Comparison of ENCODE assay signal across 28 cellular contexts in the genomic region with DNA sequence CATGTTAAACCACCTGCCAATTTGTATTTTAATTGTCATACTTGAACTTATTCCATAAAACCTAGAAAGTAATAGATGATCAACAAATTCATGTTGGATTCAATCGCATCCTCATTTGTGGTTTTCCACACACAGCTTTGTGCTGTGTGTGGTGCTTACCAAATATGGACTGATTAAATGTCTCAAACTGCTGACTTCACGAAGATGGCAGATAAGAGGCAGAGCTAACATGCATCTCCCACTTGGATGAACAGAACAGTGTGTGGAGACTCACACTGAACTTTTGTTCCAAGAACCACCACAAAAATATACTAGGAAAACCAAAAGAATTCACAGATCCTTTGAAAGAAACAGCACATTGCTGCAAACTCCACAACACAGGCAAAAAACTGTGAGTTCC.
"Had no signal": no experiment of that assay in that cellular context is flagged by ENCODE, and none has a peak within 500 bp of the region (broad histone marks: within the 10 kb centered on the region; RNA-seq: fewer than 3 reads in every experiment).

No MANE protein-coding gene starts in this region.

- H3K9me3 ChIP-seq: adrenal gland, body of pancreas, colonic mucosa, thyroid gland, vagina had no signal

- H3K79me2 ChIP-seq: parathyroid adenoma had no signal

- DNase-seq: activated CD4-positive, alpha-beta T cell treated with anti-CD3 and anti-CD28 coated beads for 4 hours; activated CD4-positive, alpha-beta T cell treated with anti-CD3 and anti-CD28 coated beads, Interleukin-2, amount 50 U/mL, for 48 hours; activated CD8-positive, alpha-beta memory T cell treated with anti-CD3 and anti-CD28 coated beads for 24 hours; activated effector memory CD4-positive, alpha-beta T cell treated with anti-CD3 and anti-CD28 coated beads, Interleukin-2, amount 50 U/mL, for 16 hours; activated naive CD4-positive, alpha-beta T cell treated with anti-CD3 and anti-CD28 coated beads for 36 hours; activated naive CD8-positive, alpha-beta T cell treated with anti-CD3 and anti-CD28 coated beads for 36 hours; adrenal gland; body of pancreas; colonic mucosa; effector CD8-positive, alpha-beta T cell; head of caudate nucleus; hippocampal formation; kidney; naive B cell; nephron progenitor cell; occipital lobe; stimulated activated CD4-positive, alpha-beta T cell treated with anti-CD3 and anti-CD28 coated beads, Interleukin-15, amount 100 ng/mL, for 24 hours; stimulated activated CD4-positive, alpha-beta T cell treated with anti-CD3 and anti-CD28 coated beads, Interleukin-2, amount 100 ng/mL, for 24 hours; stimulated activated naive B cell treated with anti-CD40 and anti-IgM and Interleukin-4, amounts not matched to agents 10 μg/mL and 1 μg/mL and 100 μg/mL, for 72 hours; stomach; T-helper 2 cell; thyroid gland; upper lobe of left lung had no signal

- H3K4me1 ChIP-seq: adrenal gland, body of pancreas, colonic mucosa, parathyroid adenoma, right atrium auricular region, stomach, thyroid gland, upper lobe of left lung, vagina had no signal

- H3K9ac ChIP-seq: parathyroid adenoma had no signal

- H3K27ac ChIP-seq: adrenal gland, body of pancreas, colonic mucosa, epithelial cell of prostate, parathyroid adenoma, right atrium auricular region, stomach, thyroid gland, upper lobe of left lung, vagina had no signal

- H3K27me3 ChIP-seq: adrenal gland, body of pancreas, colonic mucosa, right atrium auricular region, stomach, thyroid gland, upper lobe of left lung, vagina had no signal

- H3K36me3 ChIP-seq: adrenal gland, colonic mucosa, right atrium auricular region, stomach, thyroid gland, upper lobe of left lung, vagina had no signal

- H2AFZ ChIP-seq: parathyroid adenoma had no signal

- H3K4me3 ChIP-seq: adrenal gland, body of pancreas, colonic mucosa, right atrium auricular region, stomach, thyroid gland, upper lobe of left lung, vagina had no signal

- FAIRE-seq: endometrium, kidney had no signal
